Comparison of ENCODE assay signal across 8 cellular contexts in the genomic region with DNA sequence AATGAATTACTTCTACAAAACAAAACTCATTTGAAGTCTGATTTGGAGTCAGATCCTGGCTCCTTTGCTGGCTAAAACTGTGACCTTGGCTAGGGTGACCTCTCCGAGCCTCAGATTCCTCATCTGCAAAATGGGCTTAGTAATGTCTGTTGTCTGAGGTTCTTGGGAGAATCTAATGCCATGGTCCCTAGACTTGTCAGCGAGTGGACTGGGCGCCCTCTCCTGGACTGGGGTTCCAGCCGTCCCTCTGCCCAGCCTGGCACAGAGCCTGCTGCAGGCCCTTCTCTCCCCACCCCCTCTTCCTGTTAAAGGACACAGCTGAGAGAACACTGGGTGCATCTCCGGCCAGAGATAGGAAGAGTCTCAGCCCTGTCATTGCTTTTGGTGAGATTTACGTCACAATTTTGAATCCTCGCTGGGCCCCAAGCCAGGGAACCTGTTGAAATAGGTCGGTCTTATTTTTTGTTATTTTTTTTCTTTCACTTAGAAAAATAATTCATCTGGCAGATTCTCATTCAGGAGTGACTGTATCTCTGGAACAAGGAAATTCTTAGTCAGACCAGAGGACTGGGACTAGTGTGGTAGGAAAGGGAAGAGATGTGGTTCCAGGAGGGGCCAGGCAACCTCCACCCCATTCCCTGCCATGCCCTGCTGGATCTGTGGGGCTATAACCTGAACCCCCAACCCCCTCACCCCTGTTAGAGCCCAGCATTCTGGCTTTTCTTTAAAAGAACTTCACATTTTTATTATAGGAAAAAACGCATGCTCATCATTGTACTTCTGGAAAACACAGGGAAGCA. TPM values are rescaled to one million over a fixed set of nuclear protein-coding genes. Genes with fewer than 3 reads are reported as not detected.
A peak's percentile ranks its signal among the peaks of the same experiment; 100 is the strongest.
DNase-seq lines count a peak whose midpoint lies in the region; ATAC-seq, FAIRE-seq and TF ChIP-seq lines count a peak whose summit lies in the region.

No MANE protein-coding gene starts in this region.

- ATAC-seq in GM18909 (IDR thresholded peaks at IDR 0.05; ENCODE audit: poor library complexity, unreplicated experiment) (peak; percentile 41), GM21515 (IDR thresholded peaks at IDR 0.05; ENCODE audit: unreplicated experiment) (no peak), HG02840 (IDR thresholded peaks at IDR 0.05; ENCODE audit: low FRiP score, unreplicated experiment) (no peak)

- no peaks in the 10 kb centered on the region for H3K36me3 Mint-ChIP-seq in endothelial cell (ENCODE audit: low read depth, unreplicated experiment)

- H3K9me3 Mint-ChIP-seq in endothelial cell (ENCODE audit: unreplicated experiment): no peaks in the 10 kb centered on the region

- no peaks in the 10 kb centered on the region for H3K27me3 ChIP-seq in BLaER1

- no peaks in the 10 kb centered on the region for H3K9me3 ChIP-seq in BLaER1

- peaks cover 98% of the 10 kb centered on the region for H3K36me3 ChIP-seq in BLaER1

- peaks cover 37% of the 10 kb centered on the region for H3K4me1 ChIP-seq in BLaER1

- H3K27me3 Mint-ChIP-seq in endothelial cell (ENCODE audit: unreplicated experiment): peaks cover 3% of the 10 kb centered on the region

- peaks cover 82% of the 10 kb centered on the region for H4K20me1 ChIP-seq in BLaER1

- no peak overlapping the region for H3K4me3 Mint-ChIP-seq in endothelial cell (ENCODE audit: unreplicated experiment)

- peak overlapping the region; percentile 69 for H3K27ac ChIP-seq in BLaER1

- H3K4me3 ChIP-seq in BLaER1: no peak overlapping the region

- TF ChIP-seq CTCF in endothelial cell (IDR thresholded peaks at IDR 0.05; ENCODE audit: unreplicated experiment): no peak

- peak overlapping the region; percentile 43 for H3K9ac ChIP-seq in BLaER1

- DNase-seq in RCC 7860 (ENCODE audit: low spot score): peak; percentile 89
- DNase-seq in endothelial cell (ENCODE audit: low spot score): peak; percentile 47
- DNase-seq in myocyte (ENCODE audit: low read depth): peak; percentile 77
- DNase-seq in epidermal melanocyte (ENCODE audit: insufficient read length, low spot score): no peak

- FAIRE-seq in RCC 7860 (lab: Jason Lieb, UNC): peak; percentile 75

- H3K4me2 ChIP-seq in BLaER1: peak overlapping the region; percentile 48

- H3K4me1 Mint-ChIP-seq in endothelial cell (ENCODE audit: unreplicated experiment): peaks cover 2% of the 10 kb centered on the region

- no peak overlapping the region for H3K27ac Mint-ChIP-seq in endothelial cell (ENCODE audit: unreplicated experiment)

RNA-seq across cellular contexts. Expression of a gene that starts 48.2 kb away (rescaled TPM):
- total RNA-seq in endothelial cell (ENCODE audit: unreplicated experiment) (48.6 TPM), myocyte (47.1 and 53.4 TPM in 2 replicates)
- polyA plus RNA-seq in myocyte (2012): 107 TPM
